Comparison of ENCODE assay signal across 7 cellular contexts in genomic region chr4:141117935-141118334, GRCh38. TPM values are rescaled to one million over a fixed set of nuclear protein-coding genes. Genes with fewer than 3 reads are reported as not detected.
"Had no signal": no experiment of that assay in that cellular context is flagged by ENCODE, and none has a peak within 500 bp of the region (broad histone marks: within the 10 kb centered on the region; RNA-seq: fewer than 3 reads in every experiment).

No MANE protein-coding gene starts in this region.

- ATAC-seq: GM23338, HepG2 had no signal

- H2AFZ ChIP-seq: GM23338 had no signal

- DNase-seq: H9, HCEC 1CT, KG1 had no signal

- H3K4me2 ChIP-seq: GM23338 had no signal

- H3K27ac ChIP-seq: HL-60 had no signal

- H3K4me3 ChIP-seq: GM23338 had no signal

RNA-seq across cellular contexts. Expression of gene RNF150, which starts 15.3 kb away (rescaled TPM):
- polyA plus RNA-seq: IgD-negative memory B cell had no signal
